24 cellular contexts compared by ENCODE assay signal in genomic region chr9:116322521-116322920, GRCh38.
DNase-seq lines count a peak whose midpoint lies in the region; ATAC-seq and TF ChIP-seq lines count a peak whose summit lies in the region.
"Had no signal": no experiment of that assay in that cellular context is flagged by ENCODE, and none has a peak within 500 bp of the region (broad histone marks: within the 10 kb centered on the region; RNA-seq: fewer than 3 reads in every experiment).

No MANE protein-coding gene starts in this region.

- BruUV-seq in A673 (replicated peaks; lab: Mats Ljungman, UMichigan): no TSS peak

- H3K27me3 ChIP-seq in A673 (replicated peaks; ENCODE audit: insufficient read depth, low read depth, low read length, poor library complexity) (no peaks in the 10 kb centered on the region), right lobe of liver (no peaks in the 10 kb centered on the region)
- H3K27me3 ChIP-seq: BE2C, esophagus muscularis mucosa, thyroid gland had no signal

- peaks cover 48% of the 10 kb centered on the region for H3K27me3 Mint-ChIP-seq in nephron (ENCODE audit: low read depth)

- intact Hi-C loops in A673 (cut with micrococcal nuclease; ENCODE audit: unreplicated experiment): no loop called here
- intact Hi-C loops in right lobe of liver (cut with DNase I): no loop called here

- no peak overlapping the region for H3K9ac ChIP-seq in SK-N-MC (ENCODE audit: insufficient read length)

- no peaks in the 10 kb centered on the region for H3K9me3 ChIP-seq in A673 (ENCODE audit: low read depth, low read length, poor library complexity, severe bottlenecking)
- H3K9me3 ChIP-seq in SK-N-MC (ENCODE audit: low read depth, low read length): no peaks in the 10 kb centered on the region
- H3K9me3 ChIP-seq in right lobe of liver: no peaks in the 10 kb centered on the region
- H3K9me3 ChIP-seq: BE2C, esophagus muscularis mucosa, thyroid gland had no signal

- DNase-seq in A673 (ENCODE audit: low spot score) (peak; percentile 6), SK-N-MC (ENCODE audit: low read depth, low spot score) (no peak), fibroblast of mammary gland (ENCODE audit: low read depth) (peak; percentile 39), right lobe of liver (no peak)
- DNase-seq: activated CD8-positive, alpha-beta T cell treated with anti-CD3 and anti-CD28 coated beads, Interleukin-2, amount 10 ng/mL, durations not matched to agents 7 days and 5 days; aorta; central memory CD4-positive, alpha-beta T cell; dermis blood vessel endothelial cell; HCEC 1CT; kidney; NCI-H2171; OCI-M1; stimulated activated naive CD8-positive, alpha-beta T cell treated with anti-CD3 and anti-CD28 coated beads, Interleukin-15, amount 100 ng/mL, for 72 hours; T-helper 2 cell; thyroid gland had no signal

- ATAC-seq in HG03025 (IDR thresholded peaks at IDR 0.05; ENCODE audit: low FRiP score, unreplicated experiment) (no peak), GM21529 (IDR thresholded peaks at IDR 0.05; ENCODE audit: unreplicated experiment) (no peak), right lobe of liver (no peak), HG03571 (IDR thresholded peaks at IDR 0.05; ENCODE audit: unreplicated experiment) (no peak)
- ATAC-seq: activated CD8-positive, alpha-beta T cell treated with anti-CD3 and anti-CD28 coated beads, Interleukin-2, amount 10 ng/mL, durations not matched to agents 7 days and 5 days; activated naive CD4-positive, alpha-beta T cell treated with anti-CD3 and anti-CD28 coated beads, Interleukin-2, amount 50 U/mL, for 72 hours; stimulated activated naive CD8-positive, alpha-beta T cell treated with anti-CD3 and anti-CD28 coated beads, Interleukin-15, amount 100 ng/mL, for 72 hours had no signal

- CTCF ChIA-PET in A673 (lab: Charles Lee): interaction anchor here (0.6 kb wide), 1 partner anchor 9 kb away, joined by 8 read pairs; no protein-coding TSS in a partner anchor

- no peaks in the 10 kb centered on the region for H3K9me3 Mint-ChIP-seq in nephron

- peak overlapping the region; percentile 2 to 48 (median 2) for H3K27ac Mint-ChIP-seq in nephron
- H3K27ac Mint-ChIP-seq: activated CD8-positive, alpha-beta T cell treated with anti-CD3 and anti-CD28 coated beads, Interleukin-2, amount 10 ng/mL, durations not matched to agents 7 days and 5 days; activated naive CD4-positive, alpha-beta T cell treated with anti-CD3 and anti-CD28 coated beads, Interleukin-2, amount 50 U/mL, for 72 hours; progenitor cell of endocrine pancreas; stimulated activated naive CD8-positive, alpha-beta T cell treated with anti-CD3 and anti-CD28 coated beads, Interleukin-15, amount 100 ng/mL, for 72 hours had no signal

- H3K4me1 ChIP-seq in A673 (ENCODE audit: insufficient read depth, low read length, poor library complexity, severe bottlenecking) (peaks cover 45% of the 10 kb centered on the region), right lobe of liver (no peaks in the 10 kb centered on the region)
- H3K4me1 ChIP-seq: BE2C, thyroid gland had no signal

- H3K27ac ChIP-seq in A673 (ENCODE audit: low read depth, low read length, poor library complexity, severe bottlenecking) (peak overlapping the region; percentile 48), SK-N-MC (peak overlapping the region; percentile 70), right lobe of liver (no peak overlapping the region)
- H3K27ac ChIP-seq: esophagus muscularis mucosa, thyroid gland had no signal

- 77% methylated on average over 2 of the region's 2 CpGs for WGBS in right lobe of liver (ENCODE audit: insufficient coverage, low coverage, low lambda C conversion rate, missing lambda C conversion rate)

- TF ChIP-seq CTCF in A673 (conservative IDR thresholded peaks at IDR 0.05; ENCODE audit: low read depth, low read length) (no peak), fibroblast of mammary gland (conservative IDR thresholded peaks at IDR 0.05; ENCODE audit: control insufficient read depth, insufficient read depth, low read depth, low read length) (no peak), nephron (IDR thresholded peaks at IDR 0.05; ENCODE audit: unreplicated experiment in 3 of 3) (no peak), right lobe of liver (IDR thresholded peaks at IDR 0.05) (no peak)

- POLR2A ChIA-PET in A673 (lab: Charles Lee; ENCODE audit: low non-redundant PET): no interaction called here

- H3K4me3 ChIP-seq in A673 (ENCODE audit: low read depth, low read length, poor library complexity, severe bottlenecking) (no peak overlapping the region), SK-N-MC (no peak overlapping the region), fibroblast of mammary gland (ENCODE audit: control insufficient read depth, low read depth, low read length) (no peak overlapping the region), right lobe of liver (no peak overlapping the region)
- H3K4me3 ChIP-seq: esophagus muscularis mucosa, lung, thyroid gland had no signal

- TF ChIP-seq POLR2A in right lobe of liver (IDR thresholded peaks at IDR 0.05): no peak

- peaks cover 5% of the 10 kb centered on the region for H3K36me3 Mint-ChIP-seq in nephron (ENCODE audit: low read depth)
- H3K36me3 Mint-ChIP-seq: activated naive CD4-positive, alpha-beta T cell treated with anti-CD3 and anti-CD28 coated beads, Interleukin-2, amount 50 U/mL, for 72 hours had no signal

- H3K4me1 Mint-ChIP-seq in nephron: peaks cover 57% of the 10 kb centered on the region
- H3K4me1 Mint-ChIP-seq: stimulated activated naive CD8-positive, alpha-beta T cell treated with anti-CD3 and anti-CD28 coated beads, Interleukin-15, amount 100 ng/mL, for 72 hours had no signal

- peak overlapping the region in 1 of 3 experiments; percentile 5 for H3K4me3 Mint-ChIP-seq in nephron
- H3K4me3 Mint-ChIP-seq: activated CD8-positive, alpha-beta T cell treated with anti-CD3 and anti-CD28 coated beads, Interleukin-2, amount 10 ng/mL, durations not matched to agents 7 days and 5 days; stimulated activated naive CD8-positive, alpha-beta T cell treated with anti-CD3 and anti-CD28 coated beads, Interleukin-15, amount 100 ng/mL, for 72 hours had no signal

- H3K36me3 ChIP-seq in A673 (ENCODE audit: insufficient read depth, low read length, poor library complexity, severe bottlenecking) (peaks cover 5% of the 10 kb centered on the region), SK-N-MC (ENCODE audit: insufficient read depth, low read length) (peaks cover 92% of the 10 kb centered on the region), right lobe of liver (no peaks in the 10 kb centered on the region)
- H3K36me3 ChIP-seq: BE2C, esophagus muscularis mucosa, thyroid gland had no signal

Comparison
In these comparisons a context has a peak if more than half of its experiments do, and no peak if none do; other contexts are left out.
1. DNase-seq: peak in A673 (single experiment) and fibroblast of mammary gland (single experiment); none in SK-N-MC (single experiment) and right lobe of liver (0 of 3).
2. H3K27ac ChIP-seq: peak in A673 (single experiment) and SK-N-MC (single experiment); none in right lobe of liver (0 of 3).